In the genomic region with DNA sequence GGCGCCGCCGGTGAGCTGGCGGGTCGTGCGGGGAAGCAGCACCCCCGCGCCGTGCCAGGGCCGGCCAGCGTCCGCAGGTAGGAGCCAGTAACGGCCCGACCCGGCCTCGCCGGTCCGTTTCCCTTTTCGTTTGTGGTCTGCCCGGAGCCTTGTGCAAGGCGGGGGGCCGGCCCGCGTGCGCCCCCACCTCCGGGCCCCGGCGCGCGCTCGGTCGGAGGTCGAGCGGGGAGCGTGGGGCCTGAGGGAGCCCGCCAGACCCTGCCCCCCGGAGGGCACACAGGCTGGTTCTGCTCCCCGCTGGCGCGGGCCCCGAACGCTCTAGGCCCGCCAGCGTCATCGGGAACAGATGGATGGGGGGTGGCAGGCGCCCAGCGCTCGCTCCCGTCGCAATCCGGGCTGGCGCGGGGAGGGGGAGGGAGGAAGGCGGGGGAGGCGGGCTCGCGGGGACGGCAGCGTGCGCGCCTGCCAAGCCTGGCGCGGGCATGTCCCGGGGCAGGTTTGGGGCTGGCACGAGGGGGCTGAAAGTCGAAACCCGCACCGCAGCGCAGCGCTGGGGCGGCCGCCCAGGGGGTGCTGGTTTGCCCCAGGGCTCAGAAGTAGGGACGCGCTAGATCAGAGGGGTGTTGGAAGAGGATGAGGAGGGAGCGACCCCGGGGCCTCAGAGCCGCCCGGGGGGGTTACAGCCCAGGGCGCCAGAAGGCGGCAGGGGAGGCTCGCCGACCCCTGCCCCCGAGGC, we compare ENCODE assay signal across 1 cellular context.
TF ChIP-seq lines count a peak whose summit lies in the region.

No MANE protein-coding gene starts in this region.

TF ChIP-seq in HEK293, 187 proteins besides CTCF, POLR2A, EP300 and RAD21 (continued from another document and continues in another):
- TF ChIP-seq ZNF184 (tag by site-specific recombination; IDR thresholded peaks at IDR 0.05) (0 out of 2 replicates have a peak, but pooled peaks have one; percentile 11), OSR2 (tag by site-specific recombination; IDR thresholded peaks at IDR 0.05) (no peak), ZNF837 (tag by site-specific recombination; IDR thresholded peaks at IDR 0.05) (no peak), ZNF571 (tag by site-specific recombination; IDR thresholded peaks at IDR 0.05) (no peak), ZNF426 (tag by site-specific recombination; IDR thresholded peaks at IDR 0.05) (no peak), ZNF169 (tag by site-specific recombination; IDR thresholded peaks at IDR 0.05) (no peak), ZNF391 (tag by site-specific recombination; IDR thresholded peaks at IDR 0.05; ENCODE audit: borderline replicate concordance, low read depth) (no peak), ZEB2 (tag by site-specific recombination; IDR thresholded peaks at IDR 0.05) (peak; percentile 80; the same call in 1 of the 2 replicates), ZNF175 (tag by site-specific recombination; IDR thresholded peaks at IDR 0.05) (no peak), ZNF311 (tag by site-specific recombination; IDR thresholded peaks at IDR 0.05; ENCODE audit: borderline replicate concordance) (no peak), SALL2 (tag by site-specific recombination; IDR thresholded peaks at IDR 0.05; ENCODE audit: borderline replicate concordance) (no peak), ZNF701 (tag by site-specific recombination; IDR thresholded peaks at IDR 0.05) (no peak), HOXA7 (CRISPR knock-in tag; IDR thresholded peaks at IDR 0.05; ENCODE audit: borderline replicate concordance) (no peak), BCL11A (tag by site-specific recombination; IDR thresholded peaks at IDR 0.05; ENCODE audit: low read depth) (peak; percentile 81; the same call in 1 of the 2 replicates), ZNF221 (tag by site-specific recombination; IDR thresholded peaks at IDR 0.05; ENCODE audit: borderline replicate concordance) (no peak), YY2 (tag by site-specific recombination; IDR thresholded peaks at IDR 0.05) (no peak), ZNF747 (tag by site-specific recombination; IDR thresholded peaks at IDR 0.05) (no peak), SCRT1 (tag by site-specific recombination; IDR thresholded peaks at IDR 0.05; ENCODE audit: borderline replicate concordance) (no peak), ZNF596 (tag by site-specific recombination; IDR thresholded peaks at IDR 0.05) (peak; percentile 57), ZNF366 (tag by site-specific recombination; conservative IDR thresholded peaks at IDR 0.05) (no peak), GFI1B (tag by site-specific recombination; IDR thresholded peaks at IDR 0.05) (no peak), TCF7L2 (IDR thresholded peaks at IDR 0.05; ENCODE audit: borderline replicate concordance, low read depth, low read length) (no peak), ZNF76 (tag by site-specific recombination; IDR thresholded peaks at IDR 0.05; ENCODE audit: borderline replicate concordance, low read depth) (no peak), ZNF658 (tag by site-specific recombination; IDR thresholded peaks at IDR 0.05) (no peak), ZNF354C (tag by site-specific recombination; IDR thresholded peaks at IDR 0.05; ENCODE audit: borderline replicate concordance, low read depth) (no peak), ZNF10 (tag by site-specific recombination; IDR thresholded peaks at IDR 0.05) (no peak; the same call in 1 of the 2 replicates), KLF10 (tag by site-specific recombination; IDR thresholded peaks at IDR 0.05) (peak; percentile 48; the same call in 1 of the 2 replicates)
- TF ChIP-seq, protein P1, sequence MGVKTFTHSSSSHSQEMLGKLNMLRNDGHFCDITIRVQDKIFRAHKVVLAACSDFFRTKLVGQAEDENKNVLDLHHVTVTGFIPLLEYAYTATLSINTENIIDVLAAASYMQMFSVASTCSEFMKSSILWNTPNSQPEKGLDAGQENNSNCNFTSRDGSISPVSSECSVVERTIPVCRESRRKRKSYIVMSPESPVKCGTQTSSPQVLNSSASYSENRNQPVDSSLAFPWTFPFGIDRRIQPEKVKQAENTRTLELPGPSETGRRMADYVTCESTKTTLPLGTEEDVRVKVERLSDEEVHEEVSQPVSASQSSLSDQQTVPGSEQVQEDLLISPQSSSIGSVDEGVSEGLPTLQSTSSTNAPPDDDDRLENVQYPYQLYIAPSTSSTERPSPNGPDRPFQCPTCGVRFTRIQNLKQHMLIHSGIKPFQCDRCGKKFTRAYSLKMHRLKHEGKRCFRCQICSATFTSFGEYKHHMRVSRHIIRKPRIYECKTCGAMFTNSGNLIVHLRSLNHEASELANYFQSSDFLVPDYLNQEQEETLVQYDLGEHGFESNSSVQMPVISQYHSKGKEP (tag by site-specific recombination; IDR thresholded peaks at IDR 0.05) = no peak
- TF ChIP-seq, protein P2, sequence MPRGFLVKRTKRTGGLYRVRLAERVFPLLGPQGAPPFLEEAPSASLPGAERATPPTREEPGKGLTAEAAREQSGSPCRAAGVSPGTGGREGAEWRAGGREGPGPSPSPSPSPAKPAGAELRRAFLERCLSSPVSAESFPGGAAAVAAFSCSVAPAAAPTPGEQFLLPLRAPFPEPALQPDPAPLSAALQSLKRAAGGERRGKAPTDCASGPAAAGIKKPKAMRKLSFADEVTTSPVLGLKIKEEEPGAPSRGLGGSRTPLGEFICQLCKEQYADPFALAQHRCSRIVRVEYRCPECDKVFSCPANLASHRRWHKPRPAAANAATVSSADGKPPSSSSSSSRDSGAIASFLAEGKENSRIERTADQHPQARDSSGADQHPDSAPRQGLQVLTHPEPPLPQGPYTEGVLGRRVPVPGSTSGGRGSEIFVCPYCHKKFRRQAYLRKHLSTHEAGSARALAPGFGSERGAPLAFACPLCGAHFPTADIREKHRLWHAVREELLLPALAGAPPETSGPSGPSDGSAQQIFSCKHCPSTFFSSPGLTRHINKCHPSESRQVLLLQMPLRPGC (tag by site-specific recombination; IDR thresholded peaks at IDR 0.05) = no peak; the same call in 1 of the 2 replicates
- TF ChIP-seq, protein P3, sequence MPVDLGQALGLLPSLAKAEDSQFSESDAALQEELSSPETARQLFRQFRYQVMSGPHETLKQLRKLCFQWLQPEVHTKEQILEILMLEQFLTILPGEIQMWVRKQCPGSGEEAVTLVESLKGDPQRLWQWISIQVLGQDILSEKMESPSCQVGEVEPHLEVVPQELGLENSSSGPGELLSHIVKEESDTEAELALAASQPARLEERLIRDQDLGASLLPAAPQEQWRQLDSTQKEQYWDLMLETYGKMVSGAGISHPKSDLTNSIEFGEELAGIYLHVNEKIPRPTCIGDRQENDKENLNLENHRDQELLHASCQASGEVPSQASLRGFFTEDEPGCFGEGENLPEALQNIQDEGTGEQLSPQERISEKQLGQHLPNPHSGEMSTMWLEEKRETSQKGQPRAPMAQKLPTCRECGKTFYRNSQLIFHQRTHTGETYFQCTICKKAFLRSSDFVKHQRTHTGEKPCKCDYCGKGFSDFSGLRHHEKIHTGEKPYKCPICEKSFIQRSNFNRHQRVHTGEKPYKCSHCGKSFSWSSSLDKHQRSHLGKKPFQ (tag by site-specific recombination; IDR thresholded peaks at IDR 0.05) = no peak
- TF ChIP-seq, protein P4, sequence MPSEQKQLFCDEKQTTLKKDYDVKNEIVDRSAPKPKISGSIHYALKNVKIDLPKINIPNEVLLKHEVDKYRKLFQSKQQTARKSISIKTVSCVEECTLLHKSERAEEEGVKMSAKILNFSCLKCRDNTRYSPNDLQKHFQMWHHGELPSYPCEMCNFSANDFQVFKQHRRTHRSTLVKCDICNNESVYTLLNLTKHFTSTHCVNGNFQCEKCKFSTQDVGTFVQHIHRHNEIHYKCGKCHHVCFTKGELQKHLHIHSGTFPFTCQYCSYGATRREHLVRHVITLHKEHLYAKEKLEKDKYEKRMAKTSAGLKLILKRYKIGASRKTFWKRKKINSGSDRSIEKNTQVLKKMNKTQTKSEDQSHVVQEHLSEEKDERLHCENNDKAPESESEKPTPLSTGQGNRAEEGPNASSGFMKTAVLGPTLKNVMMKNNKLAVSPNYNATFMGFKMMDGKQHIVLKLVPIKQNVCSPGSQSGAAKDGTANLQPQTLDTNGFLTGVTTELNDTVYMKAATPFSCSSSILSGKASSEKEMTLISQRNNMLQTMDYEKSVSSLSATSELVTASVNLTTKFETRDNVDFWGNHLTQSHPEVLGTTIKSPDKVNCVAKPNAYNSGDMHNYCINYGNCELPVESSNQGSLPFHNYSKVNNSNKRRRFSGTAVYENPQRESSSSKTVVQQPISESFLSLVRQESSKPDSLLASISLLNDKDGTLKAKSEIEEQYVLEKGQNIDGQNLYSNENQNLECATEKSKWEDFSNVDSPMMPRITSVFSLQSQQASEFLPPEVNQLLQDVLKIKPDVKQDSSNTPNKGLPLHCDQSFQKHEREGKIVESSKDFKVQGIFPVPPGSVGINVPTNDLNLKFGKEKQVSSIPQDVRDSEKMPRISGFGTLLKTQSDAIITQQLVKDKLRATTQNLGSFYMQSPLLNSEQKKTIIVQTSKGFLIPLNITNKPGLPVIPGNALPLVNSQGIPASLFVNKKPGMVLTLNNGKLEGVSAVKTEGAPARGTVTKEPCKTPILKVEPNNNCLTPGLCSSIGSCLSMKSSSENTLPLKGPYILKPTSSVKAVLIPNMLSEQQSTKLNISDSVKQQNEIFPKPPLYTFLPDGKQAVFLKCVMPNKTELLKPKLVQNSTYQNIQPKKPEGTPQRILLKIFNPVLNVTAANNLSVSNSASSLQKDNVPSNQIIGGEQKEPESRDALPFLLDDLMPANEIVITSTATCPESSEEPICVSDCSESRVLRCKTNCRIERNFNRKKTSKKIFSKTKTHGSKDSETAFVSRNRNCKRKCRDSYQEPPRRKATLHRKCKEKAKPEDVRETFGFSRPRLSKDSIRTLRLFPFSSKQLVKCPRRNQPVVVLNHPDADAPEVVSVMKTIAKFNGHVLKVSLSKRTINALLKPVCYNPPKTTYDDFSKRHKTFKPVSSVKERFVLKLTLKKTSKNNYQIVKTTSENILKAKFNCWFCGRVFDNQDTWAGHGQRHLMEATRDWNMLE (tag by site-specific recombination; conservative IDR thresholded peaks at IDR 0.05; ENCODE audit: low read depth) = no peak
- TF ChIP-seq, protein P5, sequence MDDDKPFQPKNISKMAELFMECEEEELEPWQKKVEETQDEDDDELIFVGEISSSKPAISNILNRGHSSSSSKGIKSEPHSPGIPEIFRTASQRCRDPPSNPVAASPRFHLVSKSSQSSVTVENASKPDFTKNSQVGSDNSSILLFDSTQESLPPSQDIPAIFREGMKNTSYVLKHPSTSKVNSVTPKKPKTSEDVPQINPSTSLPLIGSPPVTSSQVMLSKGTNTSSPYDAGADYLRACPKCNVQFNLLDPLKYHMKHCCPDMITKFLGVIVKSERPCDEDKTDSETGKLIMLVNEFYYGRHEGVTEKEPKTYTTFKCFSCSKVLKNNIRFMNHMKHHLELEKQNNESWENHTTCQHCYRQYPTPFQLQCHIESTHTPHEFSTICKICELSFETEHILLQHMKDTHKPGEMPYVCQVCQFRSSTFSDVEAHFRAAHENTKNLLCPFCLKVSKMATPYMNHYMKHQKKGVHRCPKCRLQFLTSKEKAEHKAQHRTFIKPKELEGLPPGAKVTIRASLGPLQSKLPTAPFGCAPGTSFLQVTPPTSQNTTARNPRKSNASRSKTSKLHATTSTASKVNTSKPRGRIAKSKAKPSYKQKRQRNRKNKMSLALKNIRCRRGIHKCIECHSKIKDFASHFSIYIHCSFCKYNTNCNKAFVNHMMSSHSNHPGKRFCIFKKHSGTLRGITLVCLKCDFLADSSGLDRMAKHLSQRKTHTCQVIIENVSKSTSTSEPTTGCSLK (tag by site-specific recombination; IDR thresholded peaks at IDR 0.05) = no peak
- TF ChIP-seq, protein P6, sequence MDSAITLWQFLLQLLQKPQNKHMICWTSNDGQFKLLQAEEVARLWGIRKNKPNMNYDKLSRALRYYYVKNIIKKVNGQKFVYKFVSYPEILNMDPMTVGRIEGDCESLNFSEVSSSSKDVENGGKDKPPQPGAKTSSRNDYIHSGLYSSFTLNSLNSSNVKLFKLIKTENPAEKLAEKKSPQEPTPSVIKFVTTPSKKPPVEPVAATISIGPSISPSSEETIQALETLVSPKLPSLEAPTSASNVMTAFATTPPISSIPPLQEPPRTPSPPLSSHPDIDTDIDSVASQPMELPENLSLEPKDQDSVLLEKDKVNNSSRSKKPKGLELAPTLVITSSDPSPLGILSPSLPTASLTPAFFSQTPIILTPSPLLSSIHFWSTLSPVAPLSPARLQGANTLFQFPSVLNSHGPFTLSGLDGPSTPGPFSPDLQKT (IDR thresholded peaks at IDR 0.05; ENCODE audit: borderline replicate concordance, low read depth, low read length) = no peak
- TF ChIP-seq, protein P7, sequence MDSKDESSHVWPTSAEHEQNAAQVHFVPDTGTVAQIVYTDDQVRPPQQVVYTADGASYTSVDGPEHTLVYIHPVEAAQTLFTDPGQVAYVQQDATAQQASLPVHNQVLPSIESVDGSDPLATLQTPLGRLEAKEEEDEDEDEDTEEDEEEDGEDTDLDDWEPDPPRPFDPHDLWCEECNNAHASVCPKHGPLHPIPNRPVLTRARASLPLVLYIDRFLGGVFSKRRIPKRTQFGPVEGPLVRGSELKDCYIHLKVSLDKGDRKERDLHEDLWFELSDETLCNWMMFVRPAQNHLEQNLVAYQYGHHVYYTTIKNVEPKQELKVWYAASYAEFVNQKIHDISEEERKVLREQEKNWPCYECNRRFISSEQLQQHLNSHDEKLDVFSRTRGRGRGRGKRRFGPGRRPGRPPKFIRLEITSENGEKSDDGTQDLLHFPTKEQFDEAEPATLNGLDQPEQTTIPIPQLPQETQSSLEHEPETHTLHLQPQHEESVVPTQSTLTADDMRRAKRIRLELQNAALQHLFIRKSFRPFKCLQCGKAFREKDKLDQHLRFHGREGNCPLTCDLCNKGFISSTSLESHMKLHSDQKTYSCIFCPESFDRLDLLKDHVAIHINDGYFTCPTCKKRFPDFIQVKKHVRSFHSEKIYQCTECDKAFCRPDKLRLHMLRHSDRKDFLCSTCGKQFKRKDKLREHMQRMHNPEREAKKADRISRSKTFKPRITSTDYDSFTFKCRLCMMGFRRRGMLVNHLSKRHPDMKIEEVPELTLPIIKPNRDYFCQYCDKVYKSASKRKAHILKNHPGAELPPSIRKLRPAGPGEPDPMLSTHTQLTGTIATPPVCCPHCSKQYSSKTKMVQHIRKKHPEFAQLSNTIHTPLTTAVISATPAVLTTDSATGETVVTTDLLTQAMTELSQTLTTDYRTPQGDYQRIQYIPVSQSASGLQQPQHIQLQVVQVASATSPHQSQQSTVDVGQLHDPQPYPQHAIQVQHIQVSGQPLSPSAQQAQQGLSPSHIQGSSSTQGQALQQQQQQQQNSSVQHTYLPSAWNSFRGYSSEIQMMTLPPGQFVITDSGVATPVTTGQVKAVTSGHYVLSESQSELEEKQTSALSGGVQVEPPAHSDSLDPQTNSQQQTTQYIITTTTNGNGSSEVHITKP (tag by site-specific recombination; IDR thresholded peaks at IDR 0.05) = no peak
- TF ChIP-seq, protein P8, sequence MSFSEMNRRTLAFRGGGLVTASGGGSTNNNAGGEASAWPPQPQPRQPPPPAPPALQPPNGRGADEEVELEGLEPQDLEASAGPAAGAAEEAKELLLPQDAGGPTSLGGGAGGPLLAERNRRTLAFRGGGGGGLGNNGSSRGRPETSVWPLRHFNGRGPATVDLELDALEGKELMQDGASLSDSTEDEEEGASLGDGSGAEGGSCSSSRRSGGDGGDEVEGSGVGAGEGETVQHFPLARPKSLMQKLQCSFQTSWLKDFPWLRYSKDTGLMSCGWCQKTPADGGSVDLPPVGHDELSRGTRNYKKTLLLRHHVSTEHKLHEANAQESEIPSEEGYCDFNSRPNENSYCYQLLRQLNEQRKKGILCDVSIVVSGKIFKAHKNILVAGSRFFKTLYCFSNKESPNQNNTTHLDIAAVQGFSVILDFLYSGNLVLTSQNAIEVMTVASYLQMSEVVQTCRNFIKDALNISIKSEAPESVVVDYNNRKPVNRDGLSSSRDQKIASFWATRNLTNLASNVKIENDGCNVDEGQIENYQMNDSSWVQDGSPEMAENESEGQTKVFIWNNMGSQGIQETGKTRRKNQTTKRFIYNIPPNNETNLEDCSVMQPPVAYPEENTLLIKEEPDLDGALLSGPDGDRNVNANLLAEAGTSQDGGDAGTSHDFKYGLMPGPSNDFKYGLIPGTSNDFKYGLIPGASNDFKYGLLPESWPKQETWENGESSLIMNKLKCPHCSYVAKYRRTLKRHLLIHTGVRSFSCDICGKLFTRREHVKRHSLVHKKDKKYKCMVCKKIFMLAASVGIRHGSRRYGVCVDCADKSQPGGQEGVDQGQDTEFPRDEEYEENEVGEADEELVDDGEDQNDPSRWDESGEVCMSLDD (tag by site-specific recombination; IDR thresholded peaks at IDR 0.05) = peak; percentile 90
